ENCODE assay signal across 7 cellular contexts in genomic region chr17:28612936-28613872, GRCh38. TPM values are rescaled to one million over a fixed set of nuclear protein-coding genes. Genes with fewer than 3 reads are reported as not detected.
DNase-seq lines count a peak whose midpoint lies in the region; ATAC-seq, FAIRE-seq and TF ChIP-seq lines count a peak whose summit lies in the region.

No MANE protein-coding gene starts in this region.

- no peak for FAIRE-seq in GM12891 (lab: Jason Lieb, UNC)

- TF ChIP-seq CTCF in NB4 (IDR thresholded peaks at IDR 0.05; ENCODE audit: low read depth, low read length) (peak; percentile 76), osteocyte (IDR thresholded peaks at IDR 0.05) (peak; percentile 69)

- intact Hi-C loops in activated T-helper 1 cell treated with anti-CD3 and anti-CD28 coated beads, Interleukin-12 subunit alpha, Interleukin-12 subunit beta, Interleukin-2, Interleukin-4 antibody, amounts not matched to agents 30 ng/mL and 10 ng/mL and 1 ng/mL, durations not matched to agents 14 hours and 24 hours and 36 hours (cut with micrococcal nuclease), result loop anchor here (1.0 to 5.0 kb wide), 3 partner anchors 14 to 119 kb away; partner anchors contain the start of gene SPAG5

- TF ChIP-seq POLR2A in NB4 (IDR thresholded peaks at IDR 0.05; ENCODE audit: extremely low read depth, insufficient read length) (peak; percentile 5), GM12891 (IDR thresholded peaks at IDR 0.05; ENCODE audit: low read depth, low read length) (no peak)

- DNase-seq in GM03348 (ENCODE audit: low spot score) (peak; percentile 52), NB4 (ENCODE audit: low read depth) (peak; percentile 65), fibroblast of the conjunctiva (ENCODE audit: low read depth) (peak; percentile 21), osteocyte (ENCODE audit: extremely low spot score, unreplicated experiment) (no peak), GM12891 (ENCODE audit: insufficient read length, low spot score) (no peak)
- peak; percentile 4 for DNase-seq in activated T-helper 1 cell treated with anti-CD3 and anti-CD28 coated beads, Interleukin-12 subunit alpha, Interleukin-12 subunit beta, Interleukin-2, Interleukin-4 antibody, amounts not matched to agents 30 ng/mL and 10 ng/mL and 1 ng/mL, durations not matched to agents 14 hours and 24 hours and 36 hours (ENCODE audit: low spot score)

- H3K4me3 Mint-ChIP-seq in activated T-helper 1 cell treated with anti-CD3 and anti-CD28 coated beads, Interleukin-12 subunit alpha, Interleukin-12 subunit beta, Interleukin-2, Interleukin-4 antibody, amounts not matched to agents 30 ng/mL and 10 ng/mL and 1 ng/mL, durations not matched to agents 14 hours and 24 hours and 36 hours, result no peak overlapping the region
- no peak overlapping the region for H3K4me3 Mint-ChIP-seq in osteocyte (ENCODE audit: unreplicated experiment)

- H3K4me3 ChIP-seq in NB4 (ENCODE audit: low read depth, low read length), result no peak overlapping the region

- no peaks in the 10 kb centered on the region for H3K9me3 Mint-ChIP-seq in activated T-helper 1 cell treated with anti-CD3 and anti-CD28 coated beads, Interleukin-12 subunit alpha, Interleukin-12 subunit beta, Interleukin-2, Interleukin-4 antibody, amounts not matched to agents 30 ng/mL and 10 ng/mL and 1 ng/mL, durations not matched to agents 14 hours and 24 hours and 36 hours
- no peaks in the 10 kb centered on the region for H3K9me3 Mint-ChIP-seq in osteocyte (ENCODE audit: unreplicated experiment)

- no peaks in the 10 kb centered on the region for H3K27me3 Mint-ChIP-seq in activated T-helper 1 cell treated with anti-CD3 and anti-CD28 coated beads, Interleukin-12 subunit alpha, Interleukin-12 subunit beta, Interleukin-2, Interleukin-4 antibody, amounts not matched to agents 30 ng/mL and 10 ng/mL and 1 ng/mL, durations not matched to agents 14 hours and 24 hours and 36 hours (ENCODE audit: insufficient read depth)
- no peaks in the 10 kb centered on the region for H3K27me3 Mint-ChIP-seq in osteocyte (ENCODE audit: unreplicated experiment)

- no peak overlapping the region for H3K27ac Mint-ChIP-seq in activated T-helper 1 cell treated with anti-CD3 and anti-CD28 coated beads, Interleukin-12 subunit alpha, Interleukin-12 subunit beta, Interleukin-2, Interleukin-4 antibody, amounts not matched to agents 30 ng/mL and 10 ng/mL and 1 ng/mL, durations not matched to agents 14 hours and 24 hours and 36 hours
- no peak overlapping the region for H3K27ac Mint-ChIP-seq in osteocyte (ENCODE audit: unreplicated experiment)

- H3K36me3 Mint-ChIP-seq in activated T-helper 1 cell treated with anti-CD3 and anti-CD28 coated beads, Interleukin-12 subunit alpha, Interleukin-12 subunit beta, Interleukin-2, Interleukin-4 antibody, amounts not matched to agents 30 ng/mL and 10 ng/mL and 1 ng/mL, durations not matched to agents 14 hours and 24 hours and 36 hours (ENCODE audit: low read depth), result peaks cover 55% of the 10 kb centered on the region
- peaks cover 32% of the 10 kb centered on the region for H3K36me3 Mint-ChIP-seq in osteocyte (ENCODE audit: unreplicated experiment)

- H3K4me1 Mint-ChIP-seq in activated T-helper 1 cell treated with anti-CD3 and anti-CD28 coated beads, Interleukin-12 subunit alpha, Interleukin-12 subunit beta, Interleukin-2, Interleukin-4 antibody, amounts not matched to agents 30 ng/mL and 10 ng/mL and 1 ng/mL, durations not matched to agents 14 hours and 24 hours and 36 hours (ENCODE audit: low read depth), result no peaks in the 10 kb centered on the region
- H3K4me1 Mint-ChIP-seq in osteocyte (ENCODE audit: unreplicated experiment), result no peaks in the 10 kb centered on the region

- no peak for ATAC-seq in HG03135 (IDR thresholded peaks at IDR 0.05; ENCODE audit: unreplicated experiment)

TF ChIP-seq in GM12891, 5 proteins besides CTCF, POLR2A, EP300 and RAD21:
- TF ChIP-seq POU2F2 (IDR thresholded peaks at IDR 0.05; ENCODE audit: low read depth, low read length) (no peak), SPI1 (IDR thresholded peaks at IDR 0.05; ENCODE audit: low read depth, low read length) (no peak), POLR2AphosphoS5 (IDR thresholded peaks at IDR 0.05; ENCODE audit: low read depth, low read length) (no peak), PAX5 (IDR thresholded peaks at IDR 0.05; ENCODE audit: insufficient read depth, low read length, severe bottlenecking) (no peak), TAF1 (IDR thresholded peaks at IDR 0.05; ENCODE audit: low read depth, low read length) (no peak)

RNA-seq across cellular contexts. Expression of gene RSKR, which starts 0.8 kb away (rescaled TPM):
- total RNA-seq in activated T-helper 1 cell treated with anti-CD3 and anti-CD28 coated beads, Interleukin-12 subunit alpha, Interleukin-12 subunit beta, Interleukin-2, Interleukin-4 antibody, amounts not matched to agents 30 ng/mL and 10 ng/mL and 1 ng/mL, durations not matched to agents 14 hours and 24 hours and 36 hours, result 38.4 and 42.9 TPM in 2 replicates
- total RNA-seq in osteocyte, result 7.9 and 10.3 TPM in 2 replicates
- 7.7 TPM for polyA plus RNA-seq in GM12891 (2012; ENCODE audit: low read depth, missing spikeins)

RNA-seq across cellular contexts. Expression of gene SPAG5, which starts 14.4 kb away (rescaled TPM):
- 81.9 and 83.1 TPM in 2 replicates for total RNA-seq in activated T-helper 1 cell treated with anti-CD3 and anti-CD28 coated beads, Interleukin-12 subunit alpha, Interleukin-12 subunit beta, Interleukin-2, Interleukin-4 antibody, amounts not matched to agents 30 ng/mL and 10 ng/mL and 1 ng/mL, durations not matched to agents 14 hours and 24 hours and 36 hours
- total RNA-seq in osteocyte, result 15.2 and 15.6 TPM in 2 replicates
- polyA plus RNA-seq in GM12891 (2012; ENCODE audit: low read depth, missing spikeins), result 70.4 TPM

RNA-seq across cellular contexts. Expression of gene BLTP2, which starts 31.8 kb away (rescaled TPM):
- total RNA-seq in activated T-helper 1 cell treated with anti-CD3 and anti-CD28 coated beads, Interleukin-12 subunit alpha, Interleukin-12 subunit beta, Interleukin-2, Interleukin-4 antibody, amounts not matched to agents 30 ng/mL and 10 ng/mL and 1 ng/mL, durations not matched to agents 14 hours and 24 hours and 36 hours, result 210 and 212 TPM in 2 replicates
- 159 and 173 TPM in 2 replicates for total RNA-seq in osteocyte
- polyA plus RNA-seq in GM12891 (2012; ENCODE audit: low read depth, missing spikeins), result 45.2 TPM

RNA-seq across cellular contexts. Expression of gene ALDOC, which starts 36.5 kb away (rescaled TPM):
- 44.0 and 47.6 TPM in 2 replicates for total RNA-seq in activated T-helper 1 cell treated with anti-CD3 and anti-CD28 coated beads, Interleukin-12 subunit alpha, Interleukin-12 subunit beta, Interleukin-2, Interleukin-4 antibody, amounts not matched to agents 30 ng/mL and 10 ng/mL and 1 ng/mL, durations not matched to agents 14 hours and 24 hours and 36 hours
- total RNA-seq in osteocyte, result 2.7 and 3.2 TPM in 2 replicates
- polyA plus RNA-seq in GM12891 (2012; ENCODE audit: low read depth, missing spikeins), result 222 TPM

RNA-seq across cellular contexts. Expression of gene PIGS, which starts 41.9 kb away (rescaled TPM):
- total RNA-seq in activated T-helper 1 cell treated with anti-CD3 and anti-CD28 coated beads, Interleukin-12 subunit alpha, Interleukin-12 subunit beta, Interleukin-2, Interleukin-4 antibody, amounts not matched to agents 30 ng/mL and 10 ng/mL and 1 ng/mL, durations not matched to agents 14 hours and 24 hours and 36 hours, result 57.8 and 61.2 TPM in 2 replicates
- 80.0 and 84.3 TPM in 2 replicates for total RNA-seq in osteocyte
- 59.8 TPM for polyA plus RNA-seq in GM12891 (2012; ENCODE audit: low read depth, missing spikeins)

Comparison
In these comparisons a context has a peak if more than half of its experiments do, and no peak if none do; other contexts are left out.
1. DNase-seq: peak in GM03348 (single experiment), NB4 (single experiment), activated T-helper 1 cell treated with anti-CD3 and anti-CD28 coated beads, Interleukin-12 subunit alpha, Interleukin-12 subunit beta, Interleukin-2, Interleukin-4 antibody, amounts not matched to agents 30 ng/mL and 10 ng/mL and 1 ng/mL, durations not matched to agents 14 hours and 24 hours and 36 hours (single experiment) and fibroblast of the conjunctiva (single experiment); none in osteocyte (single experiment) and GM12891 (single experiment).